In genomic region chr9:125085703-125086477, GRCh38 we compare ENCODE assay signal across 20 cellular contexts. TPM values are rescaled to one million over a fixed set of nuclear protein-coding genes. Genes with fewer than 3 reads are reported as not detected.
DNase-seq lines count a peak whose midpoint lies in the region; ATAC-seq, FAIRE-seq and TF ChIP-seq lines count a peak whose summit lies in the region.
"Had no signal": no experiment of that assay in that cellular context is flagged by ENCODE, and none has a peak within 500 bp of the region (broad histone marks: within the 10 kb centered on the region; RNA-seq: fewer than 3 reads in every experiment).

No MANE protein-coding gene starts in this region.

- TF ChIP-seq POLR2A in Peyer's patch (IDR thresholded peaks at IDR 0.05): no peak

- no peak for FAIRE-seq in pancreas (lab: Jason Lieb, UNC)
- FAIRE-seq: GM12892, GM18507, RCC 7860 had no signal

- H3K9me2 ChIP-seq in Karpas-422 (replicated peaks; ENCODE audit: insufficient read depth, low read length) (no peaks in the 10 kb centered on the region), OCI-LY7 (ENCODE audit: insufficient read depth, low read length) (no peaks in the 10 kb centered on the region)

- DNase-seq in Right ventricle myocardium superior (no peak), right atrium auricular region (ENCODE audit: low spot score) (no peak), Karpas-422 (peak; percentile 47), OCI-LY7 (ENCODE audit: low spot score) (peak; percentile 39), pancreas (no peak), posterior cingulate gyrus (no peak), HuH-7.5 (ENCODE audit: low spot score) (no peak), Peyer's patch (no peak)
- DNase-seq: CD4-positive, alpha-beta memory T cell; HCEC 1CT; NCI-H1105; NCI-H187; NCI-H526; SHP77 had no signal

- CTCF ChIA-PET in OCI-LY7 (lab: Charles Lee; ENCODE audit: unreplicated experiment): interaction anchor here (0.6 kb wide), 1 partner anchor 34 kb away, joined by 3 read pairs; no protein-coding TSS in a partner anchor

- peak; percentile 87 for ATAC-seq in Right ventricle myocardium superior (ENCODE audit: poor library complexity)
- ATAC-seq in pancreas: peak in 3 of 4 donors; percentile 48 to 70 (median 56)
- ATAC-seq: GM23338 had no signal

- 82 to 87% methylated on average over 6 of the region's 6 CpGs for WGBS in pancreas, 2 donors

- TF ChIP-seq CTCF in right atrium auricular region (IDR thresholded peaks at IDR 0.05) (no peak), OCI-LY7 (conservative IDR thresholded peaks at IDR 0.05; ENCODE audit: low read length) (no peak), pancreas (IDR thresholded peaks at IDR 0.05) (no peak), Peyer's patch (IDR thresholded peaks at IDR 0.05) (no peak)

- H4K20me1 ChIP-seq in Karpas-422 (ENCODE audit: insufficient read depth, low read depth, low read length) (no peaks in the 10 kb centered on the region), OCI-LY7 (ENCODE audit: insufficient read depth, low read length) (no peaks in the 10 kb centered on the region)

- H3K4me1 ChIP-seq in right atrium auricular region: peaks cover 0 to 13% of the 10 kb centered on the region in 2 donors
- H3K4me1 ChIP-seq in Karpas-422 (ENCODE audit: low read length): peaks cover 35% of the 10 kb centered on the region
- H3K4me1 ChIP-seq in OCI-LY7 (ENCODE audit: insufficient read depth, low read length, poor library complexity, severe bottlenecking): peaks cover 15% of the 10 kb centered on the region
- peaks cover 0 to 8% (median 0%) of the 10 kb centered on the region in 3 donors for H3K4me1 ChIP-seq in pancreas
- H3K4me1 ChIP-seq in Peyer's patch: peaks cover 0 to 7% (median 0%) of the 10 kb centered on the region in 4 donors
- H3K4me1 ChIP-seq: BLaER1 had no signal

- no peak overlapping the region for H3K27ac ChIP-seq in right atrium auricular region
- peak overlapping the region; percentile 19; the same call in 1 of the 2 replicates for H3K27ac ChIP-seq in Karpas-422 (ENCODE audit: low read length)
- no peak overlapping the region for H3K27ac ChIP-seq in OCI-LY7 (ENCODE audit: low read depth, low read length, poor library complexity, severe bottlenecking)
- no peak overlapping the region for H3K27ac ChIP-seq in pancreas
- H3K27ac ChIP-seq in Peyer's patch: no peak overlapping the region
- H3K27ac ChIP-seq: BLaER1, SK-N-MC had no signal

- POLR2A ChIA-PET in OCI-LY7 (lab: Charles Lee): no interaction called here

- intact Hi-C loops in Right ventricle myocardium superior (cut with DNase I) (no loop called here), OCI-LY7 (cut with micrococcal nuclease; ENCODE audit: unreplicated experiment) (no loop called here), pancreas (cut with DNase I) (no loop called here), posterior cingulate gyrus (cut with DNase I) (no loop called here)

- H3K36me3 ChIP-seq in right atrium auricular region: no peaks in the 10 kb centered on the region
- H3K36me3 ChIP-seq in Karpas-422 (ENCODE audit: insufficient read depth, low read length): peaks cover 5% of the 10 kb centered on the region; the same call in 1 of the 2 replicates
- peaks cover 35% of the 10 kb centered on the region for H3K36me3 ChIP-seq in OCI-LY7 (ENCODE audit: insufficient read depth, low read length)
- no peaks in the 10 kb centered on the region for H3K36me3 ChIP-seq in pancreas
- H3K36me3 ChIP-seq in Peyer's patch: no peaks in the 10 kb centered on the region

- no peak overlapping the region for H2AFZ ChIP-seq in Karpas-422 (ENCODE audit: low read length)
- H2AFZ ChIP-seq in OCI-LY7 (ENCODE audit: low read length): no peak overlapping the region
- H2AFZ ChIP-seq: GM23338 had no signal

- H3K79me2 ChIP-seq in Karpas-422 (ENCODE audit: low read length) (peaks cover 69% of the 10 kb centered on the region), OCI-LY7 (ENCODE audit: insufficient read depth, low read depth, low read length) (no peaks in the 10 kb centered on the region)

- H3K9me3 ChIP-seq in right atrium auricular region (no peaks in the 10 kb centered on the region), Karpas-422 (ENCODE audit: low read length) (no peaks in the 10 kb centered on the region; the same call in 1 of the 2 replicates), OCI-LY7 (ENCODE audit: low read length) (peaks cover 23% of the 10 kb centered on the region), pancreas (no peaks in the 10 kb centered on the region), Peyer's patch (peaks cover 0 to 13% (median 3%) of the 10 kb centered on the region in 4 donors)

- H3K27me3 ChIP-seq in right atrium auricular region: no peaks in the 10 kb centered on the region
- H3K27me3 ChIP-seq in Karpas-422 (ENCODE audit: low read length): no peaks in the 10 kb centered on the region
- no peaks in the 10 kb centered on the region for H3K27me3 ChIP-seq in pancreas
- no peaks in the 10 kb centered on the region for H3K27me3 ChIP-seq in Peyer's patch
- H3K27me3 ChIP-seq: BLaER1 had no signal

- H3K4me3 ChIP-seq in right atrium auricular region (no peak overlapping the region), Karpas-422 (ENCODE audit: low read length) (no peak overlapping the region), OCI-LY7 (ENCODE audit: low read depth, low read length, poor library complexity, severe bottlenecking) (no peak overlapping the region), pancreas (no peak overlapping the region), Peyer's patch (no peak overlapping the region)
- H3K4me3 ChIP-seq: BLaER1, GM23338, SK-N-MC had no signal

- H3K4me2 ChIP-seq in Karpas-422 (ENCODE audit: low read depth, low read length, poor library complexity, severe bottlenecking) (no peak overlapping the region), OCI-LY7 (ENCODE audit: low read length) (peak overlapping the region; percentile 34; the same call in 1 of the 2 replicates)
- H3K4me2 ChIP-seq: BLaER1, GM23338 had no signal

- BruUV-seq in OCI-LY7 (replicated peaks; lab: Mats Ljungman, UMichigan): no TSS peak

- H3K9ac ChIP-seq in Karpas-422 (ENCODE audit: low read length): no peak overlapping the region
- H3K9ac ChIP-seq: BLaER1 had no signal

RNA-seq across cellular contexts. Expression of gene SCAI, which starts 57.4 kb away (rescaled TPM):
- total RNA-seq in Right ventricle myocardium superior (3.3 TPM), right atrium auricular region (1 to 10 TPM; 4.0 to 5.3 TPM), OCI-LY7 (2022) (21.5 and 25.4 TPM in 2 replicates), pancreas (1 to 10 TPM; 2.7 to 6.8 (median 3.6) TPM), Peyer's patch (10 to 100 TPM in 2 of 4 donors, 1 to 10 TPM in 2; 8.7 to 32.2 (median 11.7) TPM)
- total RNA-seq in Karpas-422 (2014; rRNA removed; shearing (Covaris generic); ENCODE audit: low replicate concordance): 10.2 and 35.3 TPM in 2 replicates
- 23.8 and 25.0 TPM in 2 replicates for total RNA-seq in OCI-LY7 (2014; rRNA removed; shearing (Covaris generic))
- polyA plus RNA-seq in pancreas: 1 to 10 TPM; 1.6 TPM

Comparison
In these comparisons a context has a peak if more than half of its experiments do, and no peak if none do; other contexts are left out.
1. DNase-seq: peak in Karpas-422 (single experiment) and OCI-LY7 (single experiment); none in Right ventricle myocardium superior (single experiment), right atrium auricular region (single experiment), pancreas (0 of 6), posterior cingulate gyrus (0 of 10), HuH-7.5 (single experiment) and Peyer's patch (0 of 3).